In the genomic region with DNA sequence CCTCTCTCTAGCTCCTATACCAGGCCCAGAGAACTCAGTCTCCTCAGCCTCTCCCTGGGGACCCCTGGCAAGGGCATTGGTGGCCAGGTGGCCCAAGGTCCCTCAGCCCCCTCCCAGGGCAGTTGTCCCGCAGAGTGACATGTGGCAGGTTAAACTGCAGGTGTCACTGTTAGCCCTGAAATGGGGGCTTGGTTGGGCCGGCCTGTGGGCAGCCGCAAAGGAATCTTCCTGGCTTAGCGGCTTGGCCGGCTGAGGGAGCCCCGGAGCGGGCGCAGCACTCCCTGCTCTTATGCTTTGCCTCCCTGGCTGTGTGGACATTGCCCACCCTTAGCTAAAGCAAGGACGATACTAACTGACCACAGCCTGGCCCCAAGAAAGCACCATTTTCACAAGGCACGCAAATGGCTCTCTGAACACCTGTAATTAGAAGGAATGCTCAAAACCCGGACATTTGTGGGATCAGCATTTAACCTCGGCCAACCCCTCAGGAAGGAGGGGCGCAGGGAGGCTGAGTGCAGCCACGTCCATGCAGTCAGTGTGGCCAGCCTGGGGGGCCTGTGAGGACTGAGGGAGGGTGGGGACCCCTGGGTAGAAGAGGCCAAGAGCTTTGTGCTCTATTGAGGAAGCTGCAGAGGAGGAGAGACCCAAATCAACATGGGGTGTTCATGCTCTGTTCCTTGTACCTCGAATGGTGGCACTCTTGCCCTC, we compare ENCODE assay signal across 8 cellular contexts.
DNase-seq lines count a peak whose midpoint lies in the region; ATAC-seq, FAIRE-seq and TF ChIP-seq lines count a peak whose summit lies in the region.

No MANE protein-coding gene starts in this region.

- H3K4me2 ChIP-seq in BLaER1 = peak overlapping the region; percentile 72
- H3K4me2 ChIP-seq in K562 (ENCODE audit: insufficient read depth, low read length) = peak overlapping the region; percentile 9; the same call in 1 of the 2 replicates

- H3K79me2 ChIP-seq in K562 (ENCODE audit: control insufficient read depth, insufficient read depth, low read length) = no peaks in the 10 kb centered on the region

- no peaks in the 10 kb centered on the region for H3K9me1 ChIP-seq in K562 (ENCODE audit: control insufficient read depth, insufficient read depth, low read length)

- in situ Hi-C loops in K562 (cut with MboI) = loop anchor here (5.0 to 25.0 kb wide), 4 partner anchors 88 to 703 kb away; no protein-coding TSS in a partner anchor

- no peak overlapping the region for H3K4me3 ChIP-seq in BLaER1
- H3K4me3 ChIP-seq in K562 = no peak overlapping the region
- H3K4me3 ChIP-seq in liver (ENCODE audit: low read depth in 1 of 3, low read length in 3 of 3) = no peak overlapping the region

- TF ChIP-seq POLR2A in K562 (conservative IDR thresholded peaks at IDR 0.05) = no peak

- H3K4me1 ChIP-seq in BLaER1 (peaks cover 53% of the 10 kb centered on the region), K562 (replicated peaks in 1 of 2; ENCODE audit: control insufficient read depth in 2 of 2, insufficient read depth in 2 of 2, low read length in 2 of 2) (peaks cover 6 to 19% of the 10 kb centered on the region in 2 experiments; a peak in 4 of 5 replicates), liver (ENCODE audit: control insufficient read depth in 4 of 4, insufficient read depth in 4 of 4, low read length in 3 of 4) (no peaks in the 10 kb centered on the region)

- TF ChIP-seq CTCF in K562 (IDR thresholded peaks at IDR 0.05 in 2 of 3, conservative IDR thresholded peaks at IDR 0.05 in 1 of 3; ENCODE audit: insufficient read depth in 2 of 3, low read depth in 1 of 3, low read length in 3 of 3) (peak; percentile 83 to 98 (median 95)), liver (IDR thresholded peaks at IDR 0.05; ENCODE audit: low read depth, low read length, missing input control) (peak; percentile 47)

- H4K20me1 ChIP-seq in BLaER1 (no peaks in the 10 kb centered on the region), K562 (replicated peaks; ENCODE audit: control insufficient read depth, insufficient read depth, low read length) (no peaks in the 10 kb centered on the region)

- H3K9ac ChIP-seq in BLaER1 (peak overlapping the region; percentile 20; the same call in 1 of the 2 replicates), K562 (ENCODE audit: insufficient read depth in 1 of 2, low read depth in 2 of 2, low read length in 2 of 2) (no peak overlapping the region), liver (ENCODE audit: low read depth in 1 of 2, low read length in 2 of 2) (no peak overlapping the region)

- no peaks in the 10 kb centered on the region for H3K9me3 ChIP-seq in BLaER1
- H3K9me3 ChIP-seq in K562 (replicated peaks; ENCODE audit: control insufficient read depth, insufficient read depth, low read depth, low read length) = no peaks in the 10 kb centered on the region
- no peaks in the 10 kb centered on the region for H3K9me3 ChIP-seq in liver (ENCODE audit: control insufficient read depth in 4 of 4, low read length in 3 of 4)

- TF ChIP-seq RAD21 in K562 (CRISPR knock-in tag; conservative IDR thresholded peaks at IDR 0.05 in 1 of 2, IDR thresholded peaks at IDR 0.05 in 1 of 2) (peak; percentile 97), liver (IDR thresholded peaks at IDR 0.05) (peak; percentile 74 to 80)

- POLR2A ChIA-PET in K562 (lab: Yijun Ruan, JAX) = interaction anchor here (0.7 kb wide), 1 partner anchor 432 kb away, joined by 3 read pairs; no protein-coding TSS in a partner anchor

- CTCF ChIA-PET in K562 (lab: Yijun Ruan, JAX; ENCODE audit: low intra/inter-chr PET ratio) = interaction anchor here (0.6 to 2.2 kb wide), 3 partner anchors 157 to 686 kb away, joined by 3 to 11 read pairs (median 4); no protein-coding TSS in a partner anchor

- intact Hi-C loops in K562 (cut with micrococcal nuclease) = loop anchor here (1.0 to 10.0 kb wide), 5 partner anchors 83 to 550 kb away; no protein-coding TSS in a partner anchor

- peak; percentile 61 for ATAC-seq in HG03280 (IDR thresholded peaks at IDR 0.05; ENCODE audit: unreplicated experiment)
- ATAC-seq in K562 = peak; percentile 90
- no peak for ATAC-seq in GM18873 (IDR thresholded peaks at IDR 0.05; ENCODE audit: low FRiP score, unreplicated experiment)

- no TSS peak for BruUV-seq in K562 (replicated peaks; lab: Mats Ljungman, UMichigan)

- peak overlapping the region; percentile 47; the same call in 1 of the 2 replicates for H3K27ac ChIP-seq in BLaER1
- H3K27ac ChIP-seq in K562 (ENCODE audit: extremely low read depth, low read depth, low read length) = no peak overlapping the region
- H3K27ac ChIP-seq in liver (ENCODE audit: low read depth in 1 of 2, low read length in 2 of 2) = no peak overlapping the region

- whole genome bisulfite sequencing in K562 (ENCODE audit: insufficient coverage, low coverage, missing lambda C conversion rate) = 5% methylated on average over 15 of the region's 15 CpGs
- WGBS in liver = 22% methylated on average over 15 of the region's 15 CpGs

- FAIRE-seq in GM18507 (lab: Jason Lieb, UNC) = peak; percentile 65
- peak; percentile 72 for FAIRE-seq in K562 (lab: Jason Lieb, UNC)

- peak; percentile 45 for DNase-seq in GM18507 (ENCODE audit: extremely low spot score, insufficient read length, low read depth)
- DNase-seq in NOMO-1 treated with DMSO at 0.1 percent for 48 hours (lab: John Stamatoyannopoulos, UW; ENCODE audit: unreplicated experiment) = peak; percentile 53
- peak; percentile 70 to 76 (median 74) for DNase-seq in K562 (ENCODE audit: extremely low read depth in 1 of 4, low spot score in 3 of 4)
- no peak for DNase-seq in NCI-H2196 (lab: John Stamatoyannopoulos, UW; ENCODE audit: unreplicated experiment)

- H3K36me3 ChIP-seq in BLaER1 = no peaks in the 10 kb centered on the region
- H3K36me3 ChIP-seq in K562 (ENCODE audit: control insufficient read depth, insufficient read depth, low read length) = no peaks in the 10 kb centered on the region
- H3K36me3 ChIP-seq in liver (ENCODE audit: control insufficient read depth in 4 of 4, insufficient read depth in 3 of 4, low read depth in 1 of 4, low read length in 3 of 4) = no peaks in the 10 kb centered on the region

- no peak for TF ChIP-seq EP300 in K562 (IDR thresholded peaks at IDR 0.05; ENCODE audit: low read length)

- peak overlapping the region; percentile 43; the same call in 1 of the 2 replicates for H2AFZ ChIP-seq in K562 (ENCODE audit: low read depth, low read length)

- H3K27me3 ChIP-seq in BLaER1 = no peaks in the 10 kb centered on the region
- H3K27me3 ChIP-seq in K562 (ENCODE audit: control insufficient read depth in 2 of 2, insufficient read depth in 2 of 2, low read length in 2 of 2) = peaks cover 33 to 62% of the 10 kb centered on the region in 2 experiments
- H3K27me3 ChIP-seq in liver (ENCODE audit: control insufficient read depth in 4 of 4, insufficient read depth in 4 of 4, low read length in 3 of 4) = no peaks in the 10 kb centered on the region

TF ChIP-seq in K562, 482 proteins besides CTCF, POLR2A, EP300 and RAD21 (continues in another document):
- no peak for TF ChIP-seq NFE2L1 (tag; IDR thresholded peaks at IDR 0.05; ENCODE audit: borderline replicate concordance, low read depth)
- no peak for TF ChIP-seq U2AF2 (optimal IDR thresholded peaks at IDR 0.05; ENCODE audit: low read depth, low read length)
- 0 out of 2 replicates have a peak, but pooled peaks have one; percentile 14 for TF ChIP-seq KLF16 (IDR thresholded peaks at IDR 0.05)
- TF ChIP-seq ZNF316 (IDR thresholded peaks at IDR 0.05) = peak; percentile 63
- TF ChIP-seq, protein P1, sequence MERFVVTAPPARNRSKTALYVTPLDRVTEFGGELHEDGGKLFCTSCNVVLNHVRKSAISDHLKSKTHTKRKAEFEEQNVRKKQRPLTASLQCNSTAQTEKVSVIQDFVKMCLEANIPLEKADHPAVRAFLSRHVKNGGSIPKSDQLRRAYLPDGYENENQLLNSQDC (CRISPR knock-in tag; IDR thresholded peaks at IDR 0.05) = no peak
- no peak for TF ChIP-seq ZKSCAN3 (CRISPR knock-in tag; IDR thresholded peaks at IDR 0.05)
- peak; percentile 22 for TF ChIP-seq MEIS2 (IDR thresholded peaks at IDR 0.05; ENCODE audit: partially characterized antibody)

TF ChIP-seq in liver, 16 proteins besides CTCF, POLR2A, EP300 and RAD21:
- TF ChIP-seq YY1 (IDR thresholded peaks at IDR 0.05) = no peak
